8 cellular contexts compared by ENCODE assay signal in genomic region chr13:27792393-27793218, GRCh38. TPM values are rescaled to one million over a fixed set of nuclear protein-coding genes. Genes with fewer than 3 reads are reported as not detected.
DNase-seq lines count a peak whose midpoint lies in the region; ATAC-seq, FAIRE-seq and TF ChIP-seq lines count a peak whose summit lies in the region.

Gene GSX1, plus strand, starts transcription at chr13:27792483. Its CDS starts 208 bp downstream, at chr13:27792691.

- CTCF ChIA-PET in CD8-positive, alpha-beta T cell (lab: Charles Lee): no interaction called here

- H3K36me3 ChIP-seq in CD8-positive, alpha-beta T cell (ENCODE audit: insufficient read depth, low read length): no peaks in the 10 kb centered on the region
- no peaks in the 10 kb centered on the region for H3K36me3 ChIP-seq in MG63
- H3K36me3 ChIP-seq in thyroid gland: no peaks in the 10 kb centered on the region

- TF ChIP-seq CTCF in CD8-positive, alpha-beta T cell (IDR thresholded peaks at IDR 0.05): no peak
- TF ChIP-seq CTCF in thyroid gland (IDR thresholded peaks at IDR 0.05): no peak

- no peaks in the 10 kb centered on the region for H3K9me3 Mint-ChIP-seq in CD8-positive, alpha-beta T cell
- H3K9me3 Mint-ChIP-seq in activated T-helper 17 cell treated with anti-CD3 and anti-CD28 coated beads, Interleukin-2, amount 50 U/mL, for 72 hours: no peaks in the 10 kb centered on the region

- no peak within 1 kb of the TSS for H3K27ac Mint-ChIP-seq in CD8-positive, alpha-beta T cell
- no peak within 1 kb of the TSS for H3K27ac Mint-ChIP-seq in activated T-helper 17 cell treated with anti-CD3 and anti-CD28 coated beads, Interleukin-2, amount 50 U/mL, for 72 hours

- peaks cover 70% of the 10 kb centered on the region for H3K27me3 Mint-ChIP-seq in CD8-positive, alpha-beta T cell (ENCODE audit: low read depth)
- H3K27me3 Mint-ChIP-seq in activated T-helper 17 cell treated with anti-CD3 and anti-CD28 coated beads, Interleukin-2, amount 50 U/mL, for 72 hours: peaks cover 73% of the 10 kb centered on the region

- H3K27ac ChIP-seq in CD8-positive, alpha-beta T cell (ENCODE audit: low read depth, low read length): no peak within 1 kb of the TSS
- no peak within 1 kb of the TSS for H3K27ac ChIP-seq in thyroid gland

- peaks cover 45% of the 10 kb centered on the region for H3K27me3 ChIP-seq in CD8-positive, alpha-beta T cell (ENCODE audit: insufficient read depth, low read length)
- H3K27me3 ChIP-seq in MG63 (peaks cover 95% of the 10 kb centered on the region), thyroid gland (peaks cover 61% of the 10 kb centered on the region)

- peaks cover 40% of the 10 kb centered on the region for H3K4me1 Mint-ChIP-seq in CD8-positive, alpha-beta T cell (ENCODE audit: low read depth)
- H3K4me1 Mint-ChIP-seq in activated T-helper 17 cell treated with anti-CD3 and anti-CD28 coated beads, Interleukin-2, amount 50 U/mL, for 72 hours: peaks cover 29% of the 10 kb centered on the region

- H3K36me3 Mint-ChIP-seq in CD8-positive, alpha-beta T cell: no peaks in the 10 kb centered on the region
- H3K36me3 Mint-ChIP-seq in activated T-helper 17 cell treated with anti-CD3 and anti-CD28 coated beads, Interleukin-2, amount 50 U/mL, for 72 hours (ENCODE audit: low read depth): no peaks in the 10 kb centered on the region

- peak in 6 of 7 experiments; percentile 7 to 57 (median 37) for DNase-seq in CD8-positive, alpha-beta T cell
- peak; percentile 79 for DNase-seq in MG63
- peak; percentile 70 to 76 for DNase-seq in frontal cortex (ENCODE audit: low spot score in 2 of 2)
- peak; percentile 9 for DNase-seq in non-pigmented ciliary epithelial cell (ENCODE audit: low read depth)
- DNase-seq in thyroid gland: peak; percentile 48 to 68
- no peak for DNase-seq in GM19240 (ENCODE audit: insufficient read length, low spot score)
- no peak for DNase-seq in NCI-H1694 treated with DMSO at 0.1 percent for 48 hours (lab: John Stamatoyannopoulos, UW)

- FAIRE-seq in frontal cortex (lab: Jason Lieb, UNC): no peak

- whole genome bisulfite sequencing in thyroid gland, 2 donors: 3 to 4% methylated on average over 24 to 52 of the region's 87 CpGs

- H3K4me3 ChIP-seq in CD8-positive, alpha-beta T cell (ENCODE audit: low read depth, low read length): peak within 1 kb of the TSS; percentile 50
- no peak within 1 kb of the TSS; the same call in 1 of the 2 replicates for H3K4me3 ChIP-seq in MG63
- peak within 1 kb of the TSS in 1 of 3 donors; percentile 14 for H3K4me3 ChIP-seq in thyroid gland (replicated peaks in 1 of 3)

- H3K4me3 Mint-ChIP-seq in CD8-positive, alpha-beta T cell: peak within 1 kb of the TSS; percentile 87
- H3K4me3 Mint-ChIP-seq in activated T-helper 17 cell treated with anti-CD3 and anti-CD28 coated beads, Interleukin-2, amount 50 U/mL, for 72 hours: peak within 1 kb of the TSS; percentile 87

- POLR2A ChIA-PET in CD8-positive, alpha-beta T cell (lab: Charles Lee): no interaction called here

- intact Hi-C loops in CD8-positive, alpha-beta T cell (cut with DNase I, micrococcal nuclease): loop anchor here (5.0 kb wide), 1 partner anchor 170 kb away; the partner anchor contains the start of genes LNX2 (in 2 of the 2) and POLR1D (in 2 of the 2)
- intact Hi-C loops in thyroid gland (cut with DNase I): no loop called here

- H3K4me1 ChIP-seq in CD8-positive, alpha-beta T cell (ENCODE audit: insufficient read depth, low read length): peaks cover 26% of the 10 kb centered on the region
- H3K4me1 ChIP-seq in thyroid gland: peaks cover 4 to 32% of the 10 kb centered on the region in 2 donors

- no peak for TF ChIP-seq POLR2A in thyroid gland (IDR thresholded peaks at IDR 0.05)

- peak; percentile 79 for ATAC-seq in CD8-positive, alpha-beta T cell
- peak; percentile 62 for ATAC-seq in activated T-helper 17 cell treated with anti-CD3 and anti-CD28 coated beads, Interleukin-2, amount 50 U/mL, for 72 hours (replicated peaks)

- no peaks in the 10 kb centered on the region for H3K9me3 ChIP-seq in CD8-positive, alpha-beta T cell (ENCODE audit: low read length)
- H3K9me3 ChIP-seq in MG63 (no peaks in the 10 kb centered on the region), thyroid gland (no peaks in the 10 kb centered on the region)

RNA-seq across cellular contexts. Expression of gene GSX1, which starts in this region (rescaled TPM):
- not detected for total RNA-seq in CD8-positive, alpha-beta T cell
- not detected in 2 replicates for total RNA-seq in MG63 (2014; rRNA removed; shearing (Covaris generic); ENCODE audit: low replicate concordance)
- total RNA-seq in activated T-helper 17 cell treated with anti-CD3 and anti-CD28 coated beads, Interleukin-2, amount 50 U/mL, for 72 hours: not detected
- total RNA-seq in frontal cortex: 0.41 TPM
- total RNA-seq in thyroid gland: not detected

Comparison
In these comparisons a context has a peak if more than half of its experiments do, and no peak if none do; other contexts are left out.
1. Peak in DNase-seq, ATAC-seq and H3K4me3 ChIP-seq in CD8-positive, alpha-beta T cell; RNA of the gene not detected or under 1 TPM.
2. Peak in DNase-seq in MG63; RNA of the gene not detected or under 1 TPM.
3. Peak in ATAC-seq in activated T-helper 17 cell treated with anti-CD3 and anti-CD28 coated beads, Interleukin-2, amount 50 U/mL, for 72 hours; RNA of the gene not detected or under 1 TPM.
4. Peak in DNase-seq in frontal cortex; RNA of the gene not detected or under 1 TPM.
5. Peak in DNase-seq in thyroid gland; RNA of the gene not detected or under 1 TPM.